ENCODE assay signal across 8 cellular contexts in the genomic region with DNA sequence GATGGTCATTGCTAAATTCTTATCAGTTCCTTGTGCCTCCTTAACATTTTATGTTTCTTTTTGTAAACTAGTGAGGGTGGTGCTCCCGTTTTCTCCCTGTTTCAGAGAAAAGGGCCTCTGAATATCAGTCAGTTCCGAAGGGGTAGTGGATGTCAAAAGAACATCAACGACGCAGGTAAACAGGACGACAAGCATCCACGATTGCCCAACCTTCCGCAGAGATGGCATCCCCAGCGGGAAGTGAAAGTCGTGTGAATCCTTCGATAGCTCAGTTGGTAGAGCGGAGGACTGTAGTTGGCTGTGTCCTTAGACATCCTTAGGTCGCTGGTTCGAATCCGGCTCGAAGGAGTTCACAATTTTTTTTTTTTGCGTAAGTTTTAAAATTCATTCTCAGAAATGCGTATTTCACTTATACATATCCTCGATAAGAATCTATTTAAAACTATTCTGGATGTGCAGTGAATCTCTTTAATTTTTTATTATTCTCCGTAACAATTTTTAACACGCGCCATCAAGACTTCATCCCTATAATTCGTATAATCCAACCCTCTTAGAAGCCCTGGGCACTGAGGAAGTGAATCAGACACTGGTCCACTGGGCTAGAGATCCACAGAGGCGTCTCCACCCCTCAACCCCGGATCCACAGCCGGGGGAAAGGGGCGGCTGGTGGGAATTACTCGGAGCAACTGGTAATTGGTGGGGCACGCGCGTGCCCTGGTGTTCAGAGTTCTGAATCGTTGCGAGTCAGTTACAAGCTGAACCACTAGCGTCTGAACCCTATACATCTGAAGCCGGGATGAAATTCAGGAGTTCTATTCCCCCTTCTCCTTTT. TPM values are rescaled to one million over a fixed set of nuclear protein-coding genes. Genes with fewer than 3 reads are reported as not detected.
DNase-seq lines count a peak whose midpoint lies in the region; ATAC-seq and TF ChIP-seq lines count a peak whose summit lies in the region.

No MANE protein-coding gene starts in this region.

- peaks cover 0 to 4% (median 0%) of the 10 kb centered on the region in 3 donors for H3K9me3 Mint-ChIP-seq in IgD-negative memory B cell

- peak overlapping the region; percentile 29 for H3K27ac ChIP-seq in OCI-LY7 (ENCODE audit: low read depth, low read length, poor library complexity, severe bottlenecking)
- peak overlapping the region in 1 of 2 donors; percentile 36 for H3K27ac ChIP-seq in mucosa of rectum (ENCODE audit: low read depth in 2 of 2, low read length in 2 of 2)

- H3K9me3 ChIP-seq in OCI-LY7 (ENCODE audit: low read length) (no peaks in the 10 kb centered on the region), mucosa of rectum (ENCODE audit: control insufficient read depth in 2 of 2, low read length in 2 of 2) (no peaks in the 10 kb centered on the region)

- H3K4me1 Mint-ChIP-seq in IgD-negative memory B cell = peaks cover 15 to 27% (median 25%) of the 10 kb centered on the region in 3 donors

- CTCF ChIA-PET in OCI-LY7 (lab: Charles Lee; ENCODE audit: unreplicated experiment) = interaction anchor here (0.6 kb wide), 1 partner anchor 1061 kb away, joined by 3 read pairs; no protein-coding TSS in a partner anchor

- H3K9me2 ChIP-seq in OCI-LY7 (ENCODE audit: insufficient read depth, low read length) = no peaks in the 10 kb centered on the region

- H3K36me3 ChIP-seq in OCI-LY7 (ENCODE audit: insufficient read depth, low read length) (no peaks in the 10 kb centered on the region), mucosa of rectum (ENCODE audit: control insufficient read depth in 2 of 2, insufficient read depth in 2 of 2, low read length in 2 of 2) (no peaks in the 10 kb centered on the region)

- POLR2A ChIA-PET in OCI-LY7 (lab: Charles Lee) = interaction anchor here (0.6 to 1.4 kb wide), 6 partner anchors 12 to 512 kb away, joined by 3 to 4 read pairs (median 4); no protein-coding TSS in a partner anchor

- DNase-seq in CMK (ENCODE audit: low read depth) (peak; percentile 92), OCI-LY7 (ENCODE audit: low spot score) (peak; percentile 92), activated T-cell treated with anti-CD3 and anti-CD28 coated beads for 24 hours (ENCODE audit: low read depth) (peak; percentile 98), erythroblast (lab: John Stamatoyannopoulos, UW) (peak; percentile 94 to 98)
- DNase-seq in stimulated activated CD8-positive, alpha-beta memory T cell treated with anti-CD3 and anti-CD28 coated beads, Interleukin-4, amount 100 ng/mL, for 48 hours = peak; percentile 100

- H3K4me1 ChIP-seq in OCI-LY7 (ENCODE audit: insufficient read depth, low read length, poor library complexity, severe bottlenecking) (peaks cover 24% of the 10 kb centered on the region), mucosa of rectum (ENCODE audit: control insufficient read depth in 2 of 2, insufficient read depth in 2 of 2, low read length in 2 of 2) (peaks cover 5 to 10% of the 10 kb centered on the region in 2 donors)

- peak overlapping the region; percentile 91 for H2AFZ ChIP-seq in OCI-LY7 (ENCODE audit: low read length)

- TF ChIP-seq CTCF in OCI-LY7 (conservative IDR thresholded peaks at IDR 0.05; ENCODE audit: low read length) = peak; percentile 23; the same call in 1 of the 2 replicates

- H3K27me3 ChIP-seq in mucosa of rectum (ENCODE audit: control insufficient read depth in 2 of 2, insufficient read depth in 2 of 2, low read length in 2 of 2) = no peaks in the 10 kb centered on the region

- no peaks in the 10 kb centered on the region for H3K79me2 ChIP-seq in OCI-LY7 (ENCODE audit: insufficient read depth, low read depth, low read length)

- BruUV-seq in OCI-LY7 (replicated peaks; lab: Mats Ljungman, UMichigan) = no TSS peak

- peak overlapping the region; percentile 95 for H3K4me2 ChIP-seq in OCI-LY7 (ENCODE audit: low read length)

- H3K36me3 Mint-ChIP-seq in IgD-negative memory B cell = peaks cover 2% of the 10 kb centered on the region

- H3K4me3 Mint-ChIP-seq in IgD-negative memory B cell = peak overlapping the region; percentile 94 to 99 (median 98)

- peak overlapping the region; percentile 82 for H3K4me3 ChIP-seq in OCI-LY7 (ENCODE audit: low read depth, low read length, poor library complexity, severe bottlenecking)
- H3K4me3 ChIP-seq in mucosa of rectum (ENCODE audit: low read length in 2 of 2) = peak overlapping the region; percentile 67 to 91

- H4K20me1 ChIP-seq in OCI-LY7 (ENCODE audit: insufficient read depth, low read length) = no peaks in the 10 kb centered on the region

- peak overlapping the region; percentile 100 for H3K27ac Mint-ChIP-seq in IgD-negative memory B cell

- peak overlapping the region; percentile 33 to 65 for H3K9ac ChIP-seq in mucosa of rectum (ENCODE audit: low read depth in 1 of 2, low read length in 2 of 2)

- peaks cover 4% of the 10 kb centered on the region for H3K27me3 Mint-ChIP-seq in IgD-negative memory B cell

- peak; percentile 68 for ATAC-seq in GM21526 (IDR thresholded peaks at IDR 0.05; ENCODE audit: low FRiP score, unreplicated experiment)

- TF ChIP-seq POLR2A in erythroblast (IDR thresholded peaks at IDR 0.05; ENCODE audit: low read length) = no peak

- intact Hi-C loops in OCI-LY7 (cut with micrococcal nuclease; ENCODE audit: unreplicated experiment) = loop anchor here (1.0 kb wide), 2 partner anchors 14 to 48 kb away; no protein-coding TSS in a partner anchor

RNA-seq across cellular contexts. Expression of a gene that starts 27.9 kb away (rescaled TPM):
- 44.0 TPM for polyA plus RNA-seq in IgD-negative memory B cell
- total RNA-seq in OCI-LY7 (2014; rRNA removed; shearing (Covaris generic)) = 32.2 and 34.6 TPM in 2 replicates
- 25.3 and 26.3 TPM in 2 replicates for total RNA-seq in OCI-LY7 (2022)

RNA-seq across cellular contexts. Expression of a gene that starts 30.7 kb away (rescaled TPM):
- 120 TPM for polyA plus RNA-seq in IgD-negative memory B cell
- total RNA-seq in OCI-LY7 (2014; rRNA removed; shearing (Covaris generic)) = 113 and 116 TPM in 2 replicates
- total RNA-seq in OCI-LY7 (2022) = 104 and 113 TPM in 2 replicates
